Comparison of ENCODE assay signal across 31 cellular contexts in genomic region chr10:86055928-86056327, GRCh38.
"Had no signal": no experiment of that assay in that cellular context is flagged by ENCODE, and none has a peak within 500 bp of the region (broad histone marks: within the 10 kb centered on the region; RNA-seq: fewer than 3 reads in every experiment).

No MANE protein-coding gene starts in this region.

- H3K4me1 ChIP-seq: adrenal gland, ascending aorta, body of pancreas, breast epithelium had no signal

- DNase-seq: activated effector memory CD4-positive, alpha-beta T cell treated with anti-CD3 and anti-CD28 coated beads, Interleukin-2, amount 50 U/mL, for 16 hours; activated effector memory CD4-positive, alpha-beta T cell treated with Interleukin-2 at 50 U/mL for 16 hours; activated gamma-delta T cell; activated gamma-delta T cell treated with Interleukin-2 at 50 U/mL for 16 hours; activated naive CD4-positive, alpha-beta T cell; activated naive CD4-positive, alpha-beta T cell treated with anti-CD3 and anti-CD28 coated beads for 36 hours; activated naive CD4-positive, alpha-beta T cell treated with anti-CD3 and anti-CD28 coated beads, Interleukin-2, amount 10 ng/mL, durations not matched to agents 7 days and 5 days; activated naive CD4-positive, alpha-beta T cell treated with anti-CD3 and anti-CD28 coated beads, Interleukin-2, amount 50 U/mL, for 16 hours; activated naive CD4-positive, alpha-beta T cell treated with Interleukin-2 at 50 U/mL for 16 hours; activated naive CD8-positive, alpha-beta T cell treated with anti-CD3 and anti-CD28 coated beads for 36 hours; activated naive CD8-positive, alpha-beta T cell treated with anti-CD3 and anti-CD28 coated beads, Interleukin-2, amount 10 ng/mL, durations not matched to agents 7 days and 5 days; activated naive CD8-positive, alpha-beta T cell treated with anti-CD3 and anti-CD28 coated beads, Interleukin-2, amount 50 U/mL, for 24 hours; activated T-cell treated with anti-CD3 and anti-CD28 coated beads for 4 hours; activated T-cell treated with anti-CD3 and anti-CD28 coated beads, Interleukin-2, amount 50 U/mL, for 1 hour; activated T-cell treated with anti-CD3 and anti-CD28 coated beads, Interleukin-2, amount 50 U/mL, for 24 hours; activated T-cell treated with anti-CD3 and anti-CD28 coated beads, Interleukin-2, amount 50 U/mL, for 4 hours; activated T-cell treated with anti-CD3 and anti-CD28 coated beads, Interleukin-2, amount 50 U/mL, for 48 hours; activated T-cell treated with anti-CD3 and anti-CD28 coated beads, Interleukin-2, amount 50 U/mL, for 72 hours; amygdala; aorta; body of pancreas; brain microvascular endothelial cell; caudate nucleus; central memory CD4-positive, alpha-beta T cell; cerebellar nuclear complex had no signal

- H3K4me3 ChIP-seq: adrenal gland, ascending aorta, body of pancreas, breast epithelium, cardiac muscle cell had no signal

- ATAC-seq: activated naive CD4-positive, alpha-beta T cell treated with anti-CD3 and anti-CD28 coated beads, Interleukin-2, amount 50 U/mL, for 72 hours; activated naive CD8-positive, alpha-beta T cell treated with anti-CD3 and anti-CD28 coated beads, Interleukin-2, amount 50 U/mL, for 24 hours; activated T-cell treated with anti-CD3 and anti-CD28 coated beads, Interleukin-2, amount 50 U/mL, for 4 hours; activated T-cell treated with anti-CD3 and anti-CD28 coated beads, Interleukin-2, amount 50 U/mL, for 72 hours; activated T-helper 17 cell treated with anti-CD3 and anti-CD28 coated beads, Interleukin-2, amount 50 U/mL, for 72 hours; body of pancreas had no signal

- H3K9me3 ChIP-seq: adrenal gland, ascending aorta had no signal

- H3K27ac ChIP-seq: adrenal gland, ascending aorta, body of pancreas, brain microvascular endothelial cell, breast epithelium, cardiac muscle cell had no signal

- H3K27me3 ChIP-seq: adrenal gland, ascending aorta, body of pancreas, brain microvascular endothelial cell, breast epithelium, cardiac muscle cell had no signal
